37 cellular contexts compared by ENCODE assay signal in the genomic region with DNA sequence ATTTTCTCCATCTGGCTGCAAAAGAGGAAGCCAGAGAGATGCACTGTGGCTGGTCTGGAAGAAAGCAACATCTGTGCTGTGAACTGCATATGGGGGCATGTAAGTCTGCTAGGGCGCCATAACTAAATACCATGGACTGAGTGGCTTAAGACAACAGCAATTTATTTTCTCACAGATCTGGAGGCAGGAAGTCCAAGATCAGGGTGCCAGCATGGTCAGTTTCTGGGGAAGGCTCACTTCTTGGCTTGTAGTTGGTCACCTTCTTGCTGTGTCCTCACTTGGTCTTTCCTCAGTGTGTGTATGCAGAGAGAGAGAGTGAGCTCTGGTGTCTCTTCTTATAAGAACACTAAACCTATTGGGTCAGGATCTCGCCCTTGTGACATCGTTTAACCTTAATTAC.
"Had no signal": no experiment of that assay in that cellular context is flagged by ENCODE, and none has a peak within 500 bp of the region (broad histone marks: within the 10 kb centered on the region; RNA-seq: fewer than 3 reads in every experiment).

No MANE protein-coding gene starts in this region.

- H3K36me3 ChIP-seq: adrenal gland, brain microvascular endothelial cell, breast epithelium had no signal

- H3K27ac ChIP-seq: adrenal gland, body of pancreas, brain microvascular endothelial cell, breast epithelium, VCaP had no signal

- H3K27me3 ChIP-seq: body of pancreas, brain microvascular endothelial cell, breast epithelium had no signal

- H3K27ac Mint-ChIP-seq: activated B cell treated with CpG ODN at 0.5 μM for 24 hours; activated CD4-positive, alpha-beta memory T cell treated with anti-CD3 and anti-CD28 coated beads for 36 hours; activated CD4-positive, alpha-beta T cell treated with anti-CD3 and anti-CD28 coated beads, Interleukin-2, amount 10 ng/mL, durations not matched to agents 24 days and 14 days; activated CD8-positive, alpha-beta T cell treated with anti-CD3 and anti-CD28 coated beads for 36 hours; activated naive CD4-positive, alpha-beta T cell treated with anti-CD3 and anti-CD28 coated beads for 36 hours; activated naive CD4-positive, alpha-beta T cell treated with anti-CD3 and anti-CD28 coated beads, Interleukin-2, amount 50 U/mL, for 72 hours; activated naive CD8-positive, alpha-beta T cell treated with anti-CD3 and anti-CD28 coated beads for 36 hours; activated T-cell treated with anti-CD3 and anti-CD28 coated beads, Interleukin-2, amount 50 U/mL, for 72 hours; activated T-helper 1 cell treated with anti-CD3 and anti-CD28 coated beads, Interleukin-12 subunit alpha, Interleukin-12 subunit beta, Interleukin-2, Interleukin-4 antibody, amounts not matched to agents 30 ng/mL and 10 ng/mL and 1 ng/mL, durations not matched to agents 14 hours and 24 hours and 36 hours; activated T-helper 17 cell treated with anti-CD3 and anti-CD28 coated beads, Interleukin-2, amount 50 U/mL, for 72 hours; T-helper 1 cell treated with Interleukin-12 subunit alpha and Interleukin-12 subunit beta and Interleukin-4 antibody, amounts not matched to agents 30 μg/mL and 1 μg/mL, for 36 hours; T-helper 2 cell treated with Interferon-gamma antibody and Interleukin-4, amounts not matched to agents 5 μg/mL and 100 μg/mL, for 36 hours had no signal

- FAIRE-seq: astrocyte, TTC549 had no signal

- DNase-seq: activated B cell treated with CpG ODN at 0.5 μM for 24 hours; activated CD4-positive, alpha-beta memory T cell treated with anti-CD3 and anti-CD28 coated beads for 36 hours; activated CD4-positive, alpha-beta T cell treated with anti-CD3 and anti-CD28 coated beads for 4 hours; activated CD4-positive, alpha-beta T cell treated with anti-CD3 and anti-CD28 coated beads, Interleukin-2, amount 10 ng/mL, durations not matched to agents 24 days and 14 days; activated CD4-positive, alpha-beta T cell treated with anti-CD3 and anti-CD28 coated beads, Interleukin-2, amount 50 U/mL, for 1 hour; activated CD4-positive, alpha-beta T cell treated with anti-CD3 and anti-CD28 coated beads, Interleukin-2, amount 50 U/mL, for 4 hours; activated CD4-positive, CD25-positive, alpha-beta regulatory T cell treated with anti-CD3 and anti-CD28 coated beads, Interleukin-2, amount 50 U/mL, for 72 hours; activated CD8-positive, alpha-beta memory T cell treated with anti-CD3 and anti-CD28 coated beads, Interleukin-2, amount 50 U/mL, for 4 hours; activated CD8-positive, alpha-beta T cell treated with anti-CD3 and anti-CD28 coated beads for 36 hours; activated effector memory CD4-positive, alpha-beta T cell treated with anti-CD3 and anti-CD28 coated beads, Interleukin-2, amount 50 U/mL, for 16 hours; activated gamma-delta T cell treated with Interleukin-2 at 50 U/mL for 16 hours; activated naive CD4-positive, alpha-beta T cell; activated naive CD4-positive, alpha-beta T cell treated with anti-CD3 and anti-CD28 coated beads for 36 hours; activated naive CD4-positive, alpha-beta T cell treated with anti-CD3 and anti-CD28 coated beads, Interleukin-2, amount 50 U/mL, for 16 hours; activated naive CD8-positive, alpha-beta T cell treated with anti-CD3 and anti-CD28 coated beads for 36 hours; activated T-cell treated with anti-CD3 and anti-CD28 coated beads for 4 hours; activated T-cell treated with anti-CD3 and anti-CD28 coated beads, Interleukin-2, amount 50 U/mL, for 1 hour; activated T-cell treated with anti-CD3 and anti-CD28 coated beads, Interleukin-2, amount 50 U/mL, for 4 hours; activated T-cell treated with anti-CD3 and anti-CD28 coated beads, Interleukin-2, amount 50 U/mL, for 72 hours; adrenal gland; amniotic stem cell; aorta; body of pancreas; brain microvascular endothelial cell; central memory CD4-positive, alpha-beta T cell; T-helper 1 cell; T-helper 2 cell; T-helper 9 cell had no signal

- H3K36me3 Mint-ChIP-seq: activated CD4-positive, alpha-beta memory T cell treated with anti-CD3 and anti-CD28 coated beads for 36 hours; activated naive CD8-positive, alpha-beta T cell treated with anti-CD3 and anti-CD28 coated beads for 36 hours had no signal

- H3K9me3 Mint-ChIP-seq: activated CD4-positive, alpha-beta T cell treated with anti-CD3 and anti-CD28 coated beads, Interleukin-2, amount 10 ng/mL, durations not matched to agents 24 days and 14 days; activated T-helper 1 cell treated with anti-CD3 and anti-CD28 coated beads, Interleukin-12 subunit alpha, Interleukin-12 subunit beta, Interleukin-2, Interleukin-4 antibody, amounts not matched to agents 30 ng/mL and 10 ng/mL and 1 ng/mL, durations not matched to agents 14 hours and 24 hours and 36 hours; T-helper 1 cell treated with Interleukin-12 subunit alpha and Interleukin-12 subunit beta and Interleukin-4 antibody, amounts not matched to agents 30 μg/mL and 1 μg/mL, for 36 hours; T-helper 2 cell treated with Interferon-gamma antibody and Interleukin-4, amounts not matched to agents 5 μg/mL and 100 μg/mL, for 36 hours had no signal

- H3K9me3 ChIP-seq: adrenal gland, body of pancreas had no signal

- H3K4me1 Mint-ChIP-seq: activated B cell treated with CpG ODN at 0.5 μM for 24 hours; activated CD4-positive, alpha-beta T cell treated with anti-CD3 and anti-CD28 coated beads, Interleukin-2, amount 10 ng/mL, durations not matched to agents 24 days and 14 days; activated naive CD8-positive, alpha-beta T cell treated with anti-CD3 and anti-CD28 coated beads for 36 hours; activated T-helper 17 cell treated with anti-CD3 and anti-CD28 coated beads, Interleukin-2, amount 50 U/mL, for 72 hours had no signal

- H3K4me3 ChIP-seq: adrenal gland, body of pancreas, breast epithelium had no signal

- ATAC-seq: activated CD8-positive, alpha-beta T cell treated with anti-CD3 and anti-CD28 coated beads for 36 hours; activated naive CD4-positive, alpha-beta T cell treated with anti-CD3 and anti-CD28 coated beads, Interleukin-2, amount 50 U/mL, for 72 hours; activated T-cell treated with anti-CD3 and anti-CD28 coated beads, Interleukin-2, amount 50 U/mL, for 4 hours; activated T-cell treated with anti-CD3 and anti-CD28 coated beads, Interleukin-2, amount 50 U/mL, for 72 hours; activated T-helper 17 cell treated with anti-CD3 and anti-CD28 coated beads, Interleukin-2, amount 50 U/mL, for 72 hours; body of pancreas had no signal

- H3K4me1 ChIP-seq: adrenal gland, body of pancreas, breast epithelium had no signal

- H3K4me3 Mint-ChIP-seq: activated B cell treated with CpG ODN at 0.5 μM for 24 hours; activated CD4-positive, alpha-beta memory T cell treated with anti-CD3 and anti-CD28 coated beads for 36 hours; activated CD4-positive, alpha-beta T cell treated with anti-CD3 and anti-CD28 coated beads, Interleukin-2, amount 10 ng/mL, durations not matched to agents 24 days and 14 days; activated CD8-positive, alpha-beta T cell treated with anti-CD3 and anti-CD28 coated beads for 36 hours; activated naive CD4-positive, alpha-beta T cell treated with anti-CD3 and anti-CD28 coated beads for 36 hours; activated naive CD8-positive, alpha-beta T cell treated with anti-CD3 and anti-CD28 coated beads for 36 hours; activated T-cell treated with anti-CD3 and anti-CD28 coated beads, Interleukin-2, amount 50 U/mL, for 4 hours; activated T-cell treated with anti-CD3 and anti-CD28 coated beads, Interleukin-2, amount 50 U/mL, for 72 hours; activated T-helper 1 cell treated with anti-CD3 and anti-CD28 coated beads, Interleukin-12 subunit alpha, Interleukin-12 subunit beta, Interleukin-2, Interleukin-4 antibody, amounts not matched to agents 30 ng/mL and 10 ng/mL and 1 ng/mL, durations not matched to agents 14 hours and 24 hours and 36 hours; activated T-helper 17 cell treated with anti-CD3 and anti-CD28 coated beads, Interleukin-2, amount 50 U/mL, for 72 hours; T-helper 1 cell treated with Interleukin-12 subunit alpha and Interleukin-12 subunit beta and Interleukin-4 antibody, amounts not matched to agents 30 μg/mL and 1 μg/mL, for 36 hours; T-helper 2 cell treated with Interferon-gamma antibody and Interleukin-4, amounts not matched to agents 5 μg/mL and 100 μg/mL, for 36 hours had no signal
